18 cellular contexts compared by ENCODE assay signal in genomic region chr14:31902915-31903646, GRCh38.
"Had no signal": no experiment of that assay in that cellular context is flagged by ENCODE, and none has a peak within 500 bp of the region (broad histone marks: within the 10 kb centered on the region; RNA-seq: fewer than 3 reads in every experiment).

No MANE protein-coding gene starts in this region.

- H3K27me3 ChIP-seq: ascending aorta, left lung, tibial nerve, uterus had no signal

- DNase-seq: activated B cell treated with CpG ODN at 0.5 μM for 24 hours; activated CD4-positive, alpha-beta memory T cell treated with anti-CD3 and anti-CD28 coated beads, Interleukin-2, amount 10 ng/mL, durations not matched to agents 7 days and 5 days; activated CD4-positive, alpha-beta T cell treated with anti-CD3 and anti-CD28 coated beads for 4 hours; activated CD8-positive, alpha-beta memory T cell treated with anti-CD3 and anti-CD28 coated beads, Interleukin-2, amount 10 ng/mL, durations not matched to agents 7 days and 5 days; activated naive CD4-positive, alpha-beta T cell treated with Interleukin-2 at 50 U/mL for 16 hours; foreskin melanocyte; glutamatergic neuron; hypothalamus; islet precursor cell; left lung; occipital lobe; T-helper 2 cell; uterus had no signal

- H3K4me3 ChIP-seq: ascending aorta, coronary artery, left lung, tibial nerve, uterus had no signal

- H3K9me3 Mint-ChIP-seq: activated B cell treated with CpG ODN at 0.5 μM for 24 hours; activated CD4-positive, alpha-beta memory T cell treated with anti-CD3 and anti-CD28 coated beads, Interleukin-2, amount 10 ng/mL, durations not matched to agents 7 days and 5 days; activated T-helper 2 cell treated with anti-CD3 and anti-CD28 coated beads, Interferon-gamma antibody, Interleukin-2, Interleukin-4, amounts not matched to agents 10 μg/mL and 5 μg/mL and 100 μg/mL, durations not matched to agents 14 hours and 24 hours and 36 hours; stimulated activated naive CD8-positive, alpha-beta T cell treated with anti-CD3 and anti-CD28 coated beads, Interleukin-15, Interleukin-2, amounts not matched to agents 100 ng/mL and 50 ng/mL, for 24 hours had no signal

- H3K36me3 Mint-ChIP-seq: activated CD8-positive, alpha-beta memory T cell treated with anti-CD3 and anti-CD28 coated beads, Interleukin-2, amount 10 ng/mL, durations not matched to agents 7 days and 5 days had no signal

- H3K9me3 ChIP-seq: ascending aorta, left lung, tibial nerve, uterus had no signal

- H3K27me3 Mint-ChIP-seq: activated B cell treated with CpG ODN at 0.5 μM for 24 hours had no signal

- H3K4me1 Mint-ChIP-seq: activated CD4-positive, alpha-beta memory T cell treated with anti-CD3 and anti-CD28 coated beads, Interleukin-2, amount 10 ng/mL, durations not matched to agents 7 days and 5 days; activated CD8-positive, alpha-beta memory T cell treated with anti-CD3 and anti-CD28 coated beads, Interleukin-2, amount 10 ng/mL, durations not matched to agents 7 days and 5 days had no signal

- H3K36me3 ChIP-seq: ascending aorta, left lung, tibial nerve, uterus had no signal

- H3K4me3 Mint-ChIP-seq: activated B cell treated with CpG ODN at 0.5 μM for 24 hours; activated CD4-positive, alpha-beta memory T cell treated with anti-CD3 and anti-CD28 coated beads, Interleukin-2, amount 10 ng/mL, durations not matched to agents 7 days and 5 days; activated CD8-positive, alpha-beta memory T cell treated with anti-CD3 and anti-CD28 coated beads, Interleukin-2, amount 10 ng/mL, durations not matched to agents 7 days and 5 days; stimulated activated naive CD8-positive, alpha-beta T cell treated with anti-CD3 and anti-CD28 coated beads, Interleukin-15, Interleukin-2, amounts not matched to agents 100 ng/mL and 50 ng/mL, for 24 hours had no signal

- ATAC-seq: activated CD8-positive, alpha-beta memory T cell treated with anti-CD3 and anti-CD28 coated beads, Interleukin-2, amount 10 ng/mL, durations not matched to agents 7 days and 5 days; left lung had no signal

- H3K27ac ChIP-seq: ascending aorta, coronary artery, left lung, tibial nerve, uterus had no signal

- H3K4me1 ChIP-seq: ascending aorta, left lung, tibial nerve, uterus had no signal

- H3K27ac Mint-ChIP-seq: activated B cell treated with CpG ODN at 0.5 μM for 24 hours; activated CD4-positive, alpha-beta memory T cell treated with anti-CD3 and anti-CD28 coated beads, Interleukin-2, amount 10 ng/mL, durations not matched to agents 7 days and 5 days; activated CD8-positive, alpha-beta memory T cell treated with anti-CD3 and anti-CD28 coated beads, Interleukin-2, amount 10 ng/mL, durations not matched to agents 7 days and 5 days; activated T-helper 2 cell treated with anti-CD3 and anti-CD28 coated beads, Interferon-gamma antibody, Interleukin-2, Interleukin-4, amounts not matched to agents 10 μg/mL and 5 μg/mL and 100 μg/mL, durations not matched to agents 14 hours and 24 hours and 36 hours; stimulated activated naive CD8-positive, alpha-beta T cell treated with anti-CD3 and anti-CD28 coated beads, Interleukin-15, Interleukin-2, amounts not matched to agents 100 ng/mL and 50 ng/mL, for 24 hours had no signal
